Comparison of ENCODE assay signal across 8 cellular contexts in the genomic region with DNA sequence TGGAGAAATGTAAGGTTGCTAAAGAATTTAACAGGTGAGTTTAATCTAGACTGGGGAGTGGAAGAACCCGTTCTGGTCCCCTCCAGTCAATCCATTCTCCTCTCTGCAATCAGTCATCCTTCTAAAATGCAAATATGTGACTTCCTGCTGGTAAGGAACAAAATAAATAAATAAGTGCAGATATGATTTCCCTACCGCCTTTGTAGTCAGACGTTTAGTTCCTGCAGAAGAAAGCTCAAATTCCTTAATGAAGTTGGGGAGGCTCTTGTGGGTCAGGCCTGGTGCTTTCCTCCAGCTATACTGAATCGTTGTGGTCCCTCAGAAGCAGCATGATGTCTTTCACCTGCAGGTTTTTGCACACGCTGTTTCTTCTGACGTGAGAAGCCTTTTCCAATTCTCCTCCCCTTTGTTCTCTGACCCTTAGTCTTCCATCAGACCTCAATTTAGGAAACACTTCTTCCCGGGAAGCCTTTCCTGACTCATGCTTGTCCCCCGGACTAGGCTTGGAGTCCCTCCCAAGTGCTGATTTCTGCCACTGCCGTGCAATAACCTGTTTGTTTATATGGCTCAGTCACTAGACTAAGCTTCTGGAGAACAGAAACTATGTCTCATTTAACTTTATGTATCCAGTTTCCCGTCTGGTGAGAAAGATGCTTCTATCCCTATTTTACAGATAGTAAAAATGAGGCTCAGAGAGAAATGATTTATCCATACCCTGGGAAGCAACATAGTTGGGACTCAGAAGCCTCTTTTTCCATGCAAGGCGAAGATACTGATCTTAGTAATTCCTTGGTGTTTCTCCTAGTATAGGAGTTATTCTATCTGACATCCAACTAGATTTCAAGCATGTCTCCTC. TPM values are rescaled to one million over a fixed set of nuclear protein-coding genes. Genes with fewer than 3 reads are reported as not detected.
A peak's percentile ranks its signal among the peaks of the same experiment; 100 is the strongest.
DNase-seq lines count a peak whose midpoint lies in the region; ATAC-seq and TF ChIP-seq lines count a peak whose summit lies in the region.

No MANE protein-coding gene starts in this region.

- peak overlapping the region; percentile 94 to 100 (median 99) for H3K27ac Mint-ChIP-seq in IgD-negative memory B cell

- H3K27me3 ChIP-seq in muscle layer of duodenum (ENCODE audit: low read depth, low read length) = no peaks in the 10 kb centered on the region

- peaks cover 29 to 45% of the 10 kb centered on the region in 2 donors for H3K4me1 ChIP-seq in muscle layer of duodenum (ENCODE audit: control insufficient read depth in 1 of 2, insufficient read depth in 2 of 2, low read length in 2 of 2)

- H3K27ac ChIP-seq in muscle layer of duodenum (ENCODE audit: low read length) = peak overlapping the region; percentile 95

- H3K36me3 ChIP-seq in muscle layer of duodenum (ENCODE audit: control insufficient read depth in 1 of 2, insufficient read depth in 2 of 2, low read length in 2 of 2) = peaks cover 13 to 14% of the 10 kb centered on the region in 2 donors

- DNase-seq in AG20443 (ENCODE audit: low spot score) (peak; percentile 46), cardiac fibroblast (ENCODE audit: low read depth in 2 of 2) (peak; percentile 40 to 43), HuH-7.5 (ENCODE audit: low spot score) (no peak), NCI-H524 (lab: John Stamatoyannopoulos, UW) (no peak), NCI-H69 (lab: John Stamatoyannopoulos, UW) (no peak)

- peaks cover 2% of the 10 kb centered on the region for H3K36me3 Mint-ChIP-seq in IgD-negative memory B cell

- peaks cover 3% of the 10 kb centered on the region for H3K27me3 Mint-ChIP-seq in IgD-negative memory B cell

- ATAC-seq in HG03457 (IDR thresholded peaks at IDR 0.05; ENCODE audit: unreplicated experiment) = no peak

- no peaks in the 10 kb centered on the region for H3K9me3 ChIP-seq in muscle layer of duodenum (ENCODE audit: control insufficient read depth in 1 of 2, low read length in 2 of 2)

- no peak for TF ChIP-seq CTCF in cardiac fibroblast (IDR thresholded peaks at IDR 0.05; ENCODE audit: low read depth, low read length)

- H3K4me3 Mint-ChIP-seq in IgD-negative memory B cell = peak overlapping the region; percentile 98 to 100 (median 100)

- H3K4me3 ChIP-seq in cardiac fibroblast (replicated peaks in 1 of 2; ENCODE audit: low read depth in 2 of 2, low read length in 2 of 2) (peak overlapping the region; percentile 97), muscle layer of duodenum (ENCODE audit: low read depth in 1 of 2, low read length in 2 of 2) (peak overlapping the region; percentile 94 to 97)

- H3K4me1 Mint-ChIP-seq in IgD-negative memory B cell = peaks cover 37 to 46% (median 41%) of the 10 kb centered on the region in 3 donors

- H3K9me3 Mint-ChIP-seq in IgD-negative memory B cell = peaks cover 0 to 1% (median 0%) of the 10 kb centered on the region in 3 donors

RNA-seq across cellular contexts. Expression of gene ATP6V1G1, which starts 1.3 kb away (rescaled TPM):
- 361 TPM for polyA plus RNA-seq in IgD-negative memory B cell

RNA-seq across cellular contexts. Expression of gene TMEM268, which starts 22.2 kb away (rescaled TPM):
- polyA plus RNA-seq in IgD-negative memory B cell = 15.9 TPM

Comparison
In these comparisons a context has a peak if more than half of its experiments do, and no peak if none do; other contexts are left out.
1. DNase-seq: peak in AG20443 (single experiment) and cardiac fibroblast (2 of 2); none in HuH-7.5 (single experiment), NCI-H524 (0 of 2) and NCI-H69 (single experiment).